Comparison of ENCODE assay signal across 8 cellular contexts in the genomic region with DNA sequence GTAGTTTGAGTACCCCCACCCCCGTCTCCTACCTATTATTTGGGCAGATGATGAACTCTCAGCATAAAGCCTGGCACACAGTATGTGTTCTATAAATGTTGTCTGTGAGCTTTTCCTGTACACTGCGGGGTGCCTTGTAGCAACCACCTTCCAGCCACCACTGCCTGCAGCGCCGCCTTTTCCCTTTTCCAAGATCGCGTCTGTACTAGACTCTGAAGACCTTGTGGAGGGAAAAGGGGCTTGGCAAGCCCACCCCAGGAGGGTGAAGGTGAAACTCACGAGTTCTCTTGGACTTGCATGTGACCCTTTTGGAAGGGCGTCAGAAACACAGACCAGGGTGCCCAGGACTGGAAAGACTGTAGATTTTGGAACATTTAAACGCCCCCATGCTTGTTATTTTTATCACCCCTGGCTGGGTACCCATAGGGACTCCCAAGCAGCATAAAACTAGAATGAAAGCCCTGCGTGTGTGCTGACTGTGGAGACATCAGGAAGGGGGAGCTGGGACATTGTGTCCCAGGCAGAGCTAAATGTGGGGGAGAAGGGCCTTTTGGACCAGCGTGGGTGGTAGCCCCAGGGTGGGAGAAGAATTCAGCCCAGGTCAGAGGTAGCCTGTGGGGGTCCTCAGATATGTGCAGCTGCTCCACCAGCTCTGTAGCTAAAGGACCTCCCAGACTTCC. TPM values are rescaled to one million over a fixed set of nuclear protein-coding genes. Genes with fewer than 3 reads are reported as not detected.
DNase-seq lines count a peak whose midpoint lies in the region; ATAC-seq and TF ChIP-seq lines count a peak whose summit lies in the region.

No MANE protein-coding gene starts in this region.

- H3K4me3 Mint-ChIP-seq in CD8-positive, alpha-beta T cell, result peak overlapping the region; percentile 92

- no peak for DNase-seq in CD8-positive, alpha-beta T cell
- no peak for DNase-seq in PC-3
- DNase-seq in stimulated activated CD4-positive, alpha-beta T cell treated with anti-CD3 and anti-CD28 coated beads, Interleukin-2, amount 100 ng/mL, for 48 hours, result no peak
- no peak for DNase-seq in stimulated activated CD4-positive, alpha-beta T cell treated with anti-CD3 and anti-CD28 coated beads, Interleukin-4, amount 100 ng/mL, for 1 hour

- no peaks in the 10 kb centered on the region for H3F3A ChIP-seq in PC-3 (ENCODE audit: low read length, unreplicated experiment)

- peak overlapping the region; percentile 67 for H3K4me3 ChIP-seq in CD8-positive, alpha-beta T cell (ENCODE audit: low read depth, low read length)
- H3K4me3 ChIP-seq in PC-3 (ENCODE audit: low read length) (peak overlapping the region; percentile 73), esophagus (ENCODE audit: low read depth in 1 of 2, low read length in 2 of 2) (peak overlapping the region; percentile 59 to 60), neutrophil (ENCODE audit: low read depth in 1 of 2, low read length in 1 of 2) (peak overlapping the region; percentile 83 to 89)

- peaks cover 20% of the 10 kb centered on the region for H3K36me3 ChIP-seq in CD8-positive, alpha-beta T cell (ENCODE audit: insufficient read depth, low read length)
- H3K36me3 ChIP-seq in PC-3 (ENCODE audit: low read depth, low read length), result peaks cover 23% of the 10 kb centered on the region
- H3K36me3 ChIP-seq in esophagus (ENCODE audit: control insufficient read depth in 2 of 2, insufficient read depth in 2 of 2, low read length in 1 of 2), result peaks cover 13 to 23% of the 10 kb centered on the region in 2 donors
- peaks cover 28% of the 10 kb centered on the region for H3K36me3 ChIP-seq in neutrophil

- H3K27ac ChIP-seq in CD8-positive, alpha-beta T cell (ENCODE audit: low read depth, low read length), result peak overlapping the region; percentile 99
- H3K27ac ChIP-seq in PC-3 (ENCODE audit: low read length) (peak overlapping the region; percentile 65; the same call in 1 of the 2 replicates), esophagus (ENCODE audit: low read depth in 2 of 2, low read length in 1 of 2) (peak overlapping the region; percentile 93 to 94), neutrophil (peak overlapping the region; percentile 61)

- H3K4me1 Mint-ChIP-seq in CD8-positive, alpha-beta T cell (ENCODE audit: low read depth), result peaks cover 31% of the 10 kb centered on the region

- H3K9ac ChIP-seq in PC-3 (ENCODE audit: low read length), result peak overlapping the region; percentile 73

- no peaks in the 10 kb centered on the region for H3K9me3 Mint-ChIP-seq in CD8-positive, alpha-beta T cell

- H3K4me1 ChIP-seq in CD8-positive, alpha-beta T cell (ENCODE audit: insufficient read depth, low read length), result peaks cover 22% of the 10 kb centered on the region
- H3K4me1 ChIP-seq in PC-3 (ENCODE audit: insufficient read depth, low read length) (peaks cover 19% of the 10 kb centered on the region), esophagus (ENCODE audit: control insufficient read depth in 2 of 2, insufficient read depth in 2 of 2, low read length in 1 of 2) (peaks cover 3% of the 10 kb centered on the region in 2 donors), neutrophil (ENCODE audit: control insufficient read depth in 1 of 2, insufficient read depth in 1 of 2, low read depth in 1 of 2, low read length in 1 of 2) (peaks cover 17 to 18% of the 10 kb centered on the region in 2 experiments)

- no peaks in the 10 kb centered on the region for H3K9me2 ChIP-seq in PC-3 (replicated peaks; ENCODE audit: low read length)

- peaks cover 37% of the 10 kb centered on the region for H3K36me3 Mint-ChIP-seq in CD8-positive, alpha-beta T cell

- no peak for TF ChIP-seq CTCF in CD8-positive, alpha-beta T cell (IDR thresholded peaks at IDR 0.05)
- TF ChIP-seq CTCF in PC-3 (conservative IDR thresholded peaks at IDR 0.05; ENCODE audit: low read depth, low read length) (no peak), neutrophil (IDR thresholded peaks at IDR 0.05) (no peak)

- CTCF ChIA-PET in CD8-positive, alpha-beta T cell (lab: Charles Lee), result interaction anchor here (0.8 to 1.8 kb wide), 4 partner anchors 13 to 140 kb away, joined by 3 to 6 read pairs (median 3); partner anchors contain the start of gene UQCC2
- CTCF ChIA-PET in PC-3 (lab: Charles Lee), result no interaction called here

- H3K27ac Mint-ChIP-seq in CD8-positive, alpha-beta T cell, result peak overlapping the region; percentile 100

- H3K79me2 ChIP-seq in PC-3 (ENCODE audit: low read length), result 0 out of 2 replicates have a peak, but pooled peaks cover 2% of the 10 kb centered on the region

- WGBS in esophagus, 2 donors, result 52 to 56% methylated on average over 11 of the region's 11 CpGs

- intact Hi-C loops in CD8-positive, alpha-beta T cell (cut with DNase I, micrococcal nuclease), result loop anchor here (1.0 to 10.0 kb wide), 16 partner anchors 9 to 717 kb away; partner anchors contain the start of genes BAK1 (in 2 of the 2), CUTA (in 2 of the 2), KIFC1 (in 2 of the 2) and ZBTB9 (in 2 of the 2)
- intact Hi-C loops in PC-3 (cut with micrococcal nuclease), result no loop called here

- ATAC-seq in CD8-positive, alpha-beta T cell, result no peak
- ATAC-seq in PC-3, result no peak; the same call in 1 of the 2 replicates
- ATAC-seq in GM18861 (IDR thresholded peaks at IDR 0.05; ENCODE audit: unreplicated experiment), result no peak
- ATAC-seq in GM21381 (IDR thresholded peaks at IDR 0.05; ENCODE audit: unreplicated experiment), result no peak

- H3K4me2 ChIP-seq in PC-3 (ENCODE audit: low read length), result peak overlapping the region; percentile 90

- POLR2A ChIA-PET in CD8-positive, alpha-beta T cell (lab: Charles Lee), result interaction anchor here (1.0 to 3.3 kb wide), 12 partner anchors 8 to 1688 kb away, joined by 3 to 25 read pairs (median 6); partner anchors contain the start of genes B3GALT4, BAK1, CUTA and PHF1
- POLR2A ChIA-PET in PC-3 (lab: Charles Lee; ENCODE audit: unreplicated experiment), result no interaction called here

- H3K27me3 ChIP-seq in CD8-positive, alpha-beta T cell (ENCODE audit: insufficient read depth, low read length), result no peaks in the 10 kb centered on the region
- H3K27me3 ChIP-seq in PC-3 (ENCODE audit: low read length) (no peaks in the 10 kb centered on the region), esophagus (ENCODE audit: control insufficient read depth in 1 of 2, insufficient read depth in 2 of 2, low read length in 2 of 2) (no peaks in the 10 kb centered on the region), neutrophil (no peaks in the 10 kb centered on the region)

- peak overlapping the region; percentile 87 for H2AFZ ChIP-seq in PC-3 (ENCODE audit: low read length)

- no peaks in the 10 kb centered on the region for H4K20me1 ChIP-seq in PC-3 (ENCODE audit: low read length)

- no peaks in the 10 kb centered on the region for H3K27me3 Mint-ChIP-seq in CD8-positive, alpha-beta T cell (ENCODE audit: low read depth)

- no peaks in the 10 kb centered on the region for H3K9me3 ChIP-seq in CD8-positive, alpha-beta T cell (ENCODE audit: low read length)
- H3K9me3 ChIP-seq in PC-3 (ENCODE audit: low read length) (no peaks in the 10 kb centered on the region), esophagus (ENCODE audit: control insufficient read depth in 2 of 2, insufficient read depth in 1 of 2, low read depth in 1 of 2, low read length in 1 of 2) (no peaks in the 10 kb centered on the region), neutrophil (no peaks in the 10 kb centered on the region)

- BruUV-seq in PC-3 (replicated peaks; lab: Mats Ljungman, UMichigan), result no TSS peak

RNA-seq across cellular contexts. Expression of gene BAK1, which starts 8.3 kb away (rescaled TPM):
- total RNA-seq in CD8-positive, alpha-beta T cell, result 10 to 100 TPM; 44.8 to 46.5 TPM
- 15.1 and 23.7 TPM in 2 replicates for total RNA-seq in PC-3 (2014; rRNA removed)
- polyA plus RNA-seq in esophagus, result 10 to 100 TPM; 20.4 to 22.6 TPM

RNA-seq across cellular contexts. Expression of gene ITPR3, which starts 49.3 kb away (rescaled TPM):
- total RNA-seq in CD8-positive, alpha-beta T cell, result 10 to 100 TPM; 39.5 to 40.1 TPM
- 41.8 and 50.6 TPM in 2 replicates for total RNA-seq in PC-3 (2014; rRNA removed)
- 10 to 100 TPM; 11.9 to 15.0 TPM for polyA plus RNA-seq in esophagus
